In genomic region chr3:189304465-189305341, GRCh38 we compare ENCODE assay signal across 9 cellular contexts.
DNase-seq lines count a peak whose midpoint lies in the region; ATAC-seq and TF ChIP-seq lines count a peak whose summit lies in the region.
"Had no signal": no experiment of that assay in that cellular context is flagged by ENCODE, and none has a peak within 500 bp of the region (broad histone marks: within the 10 kb centered on the region; RNA-seq: fewer than 3 reads in every experiment).

No MANE protein-coding gene starts in this region.

- no peaks in the 10 kb centered on the region for H3K9me2 ChIP-seq in Karpas-422 (replicated peaks; ENCODE audit: insufficient read depth, low read length)

- H2AFZ ChIP-seq in Karpas-422 (ENCODE audit: low read length): no peak overlapping the region

- H3K27me3 Mint-ChIP-seq in glutamatergic neuron (ENCODE audit: unreplicated experiment): no peaks in the 10 kb centered on the region

- H3K27me3 ChIP-seq in Panc1 (ENCODE audit: control insufficient read depth, insufficient read depth, low read length): no peaks in the 10 kb centered on the region
- H3K27me3 ChIP-seq in thoracic aorta (replicated peaks; ENCODE audit: insufficient read depth): no peaks in the 10 kb centered on the region
- no peaks in the 10 kb centered on the region for H3K27me3 ChIP-seq in Karpas-422 (ENCODE audit: low read length)

- POLR2A ChIA-PET in HEK293T (lab: Yijun Ruan, JAX): no interaction called here
- POLR2A ChIA-PET in Panc1 (lab: Charles Lee): no interaction called here

- no peaks in the 10 kb centered on the region for H3K79me2 ChIP-seq in Karpas-422 (ENCODE audit: low read length)

- no peaks in the 10 kb centered on the region for H3K9me3 Mint-ChIP-seq in glutamatergic neuron (ENCODE audit: unreplicated experiment)
- H3K9me3 Mint-ChIP-seq: memory B cell had no signal

- ATAC-seq in Panc1 (peak; percentile 92), esophagus mucosa (peak; percentile 75), thoracic aorta (ENCODE audit: insufficient number of reproducible peaks, low FRiP score, low read depth) (peak; percentile 59)

- DNase-seq in HEK293T (ENCODE audit: extremely low spot score) (peak; percentile 19), Panc1 (ENCODE audit: low read depth, low spot score) (peak; percentile 30), thoracic aorta (ENCODE audit: low spot score) (no peak), glutamatergic neuron (no peak), Karpas-422 (no peak)
- DNase-seq in effector CD4-positive, alpha-beta T cell: no peak

- peak overlapping the region; percentile 94 for H3K27ac ChIP-seq in 22Rv1
- H3K27ac ChIP-seq in Panc1 (ENCODE audit: low read length): 0 out of 2 replicates have a peak overlapping the region, but pooled peaks have one; percentile 69
- H3K27ac ChIP-seq in thoracic aorta: peak overlapping the region; percentile 75 to 84
- no peak overlapping the region for H3K27ac ChIP-seq in Karpas-422 (ENCODE audit: low read length)

- H3K36me3 Mint-ChIP-seq in glutamatergic neuron (ENCODE audit: unreplicated experiment): no peaks in the 10 kb centered on the region
- H3K36me3 Mint-ChIP-seq: memory B cell had no signal

- H3K4me2 ChIP-seq in Karpas-422 (ENCODE audit: low read depth, low read length, poor library complexity, severe bottlenecking): no peak overlapping the region

- no peaks in the 10 kb centered on the region for H3K36me3 ChIP-seq in Panc1 (ENCODE audit: control insufficient read depth, insufficient read depth, low read length)
- H3K36me3 ChIP-seq in thoracic aorta: no peaks in the 10 kb centered on the region
- no peaks in the 10 kb centered on the region for H3K36me3 ChIP-seq in Karpas-422 (ENCODE audit: insufficient read depth, low read length)

- H3K4me1 ChIP-seq in Panc1 (ENCODE audit: control insufficient read depth, insufficient read depth, low read length) (peaks cover 15% of the 10 kb centered on the region; the same call in 1 of the 2 replicates), thoracic aorta (ENCODE audit: control insufficient read depth in 1 of 2, low read depth in 2 of 2) (peaks cover 6 to 25% of the 10 kb centered on the region in 2 donors), Karpas-422 (ENCODE audit: low read length) (no peaks in the 10 kb centered on the region)

- in situ Hi-C loops in Panc1 (cut with HindIII; ENCODE audit: low pct_unique_long_range_greater_than_20kb, low sequenced_read_pairs): no loop called here

- CTCF ChIA-PET in HEK293T (lab: Yijun Ruan, JAX) (interaction anchor here (0.9 kb wide), 1 partner anchor 36 kb away, joined by 5 read pairs; no protein-coding TSS in a partner anchor), Panc1 (lab: Charles Lee) (no interaction called here)

- TF ChIP-seq CTCF in 22Rv1 (IDR thresholded peaks at IDR 0.05) (no peak), Panc1 (IDR thresholded peaks at IDR 0.05) (no peak), thoracic aorta (IDR thresholded peaks at IDR 0.05) (no peak), glutamatergic neuron (IDR thresholded peaks at IDR 0.05; ENCODE audit: partially characterized antibody, unreplicated experiment) (no peak)

- intact Hi-C loops in Panc1 (cut with micrococcal nuclease; ENCODE audit: unreplicated experiment): no loop called here

- no peak overlapping the region for H3K9ac ChIP-seq in Karpas-422 (ENCODE audit: low read length)

- no peaks in the 10 kb centered on the region for H4K20me1 ChIP-seq in Karpas-422 (ENCODE audit: insufficient read depth, low read depth, low read length)

- H3K9me3 ChIP-seq in Panc1 (ENCODE audit: control insufficient read depth, insufficient read depth, low read depth, low read length) (no peaks in the 10 kb centered on the region), thoracic aorta (no peaks in the 10 kb centered on the region), Karpas-422 (ENCODE audit: low read length) (no peaks in the 10 kb centered on the region)

- no peak overlapping the region for H3K4me3 Mint-ChIP-seq in glutamatergic neuron (ENCODE audit: unreplicated experiment)
- H3K4me3 Mint-ChIP-seq: memory B cell had no signal

- peak overlapping the region in 1 of 2 experiments; percentile 25; a peak in 2 of 4 replicates for H3K4me3 ChIP-seq in Panc1 (ENCODE audit: low read depth in 2 of 2, low read length in 2 of 2)
- peak overlapping the region; percentile 46 for H3K4me3 ChIP-seq in thoracic aorta
- no peak overlapping the region for H3K4me3 ChIP-seq in Karpas-422 (ENCODE audit: low read length)

- no peak overlapping the region for H3K27ac Mint-ChIP-seq in glutamatergic neuron (ENCODE audit: unreplicated experiment)
- H3K27ac Mint-ChIP-seq: memory B cell had no signal

- no TSS peak for BruUV-seq in Panc1 (replicated peaks; lab: Mats Ljungman, UMichigan)

- H3K4me1 Mint-ChIP-seq in glutamatergic neuron (ENCODE audit: low read depth, unreplicated experiment): no peaks in the 10 kb centered on the region
- H3K4me1 Mint-ChIP-seq: memory B cell had no signal

TF ChIP-seq in HEK293T, 16 proteins besides CTCF, POLR2A, EP300 and RAD21:
- no peak for TF ChIP-seq FOXM1 (IDR thresholded peaks at IDR 0.05; ENCODE audit: borderline replicate concordance)
- no peak for TF ChIP-seq ZNF384 (IDR thresholded peaks at IDR 0.05)
- TF ChIP-seq L3MBTL2 (conservative IDR thresholded peaks at IDR 0.05): no peak
- TF ChIP-seq NFRKB (IDR thresholded peaks at IDR 0.05): no peak
- TF ChIP-seq ELF4 (IDR thresholded peaks at IDR 0.05): no peak
- TF ChIP-seq FOXA1 (IDR thresholded peaks at IDR 0.05): no peak
- no peak for TF ChIP-seq PKNOX1 (IDR thresholded peaks at IDR 0.05)
- no peak for TF ChIP-seq SP1 (IDR thresholded peaks at IDR 0.05)
- TF ChIP-seq BHLHE40 (IDR thresholded peaks at IDR 0.05; ENCODE audit: borderline replicate concordance): no peak
- TF ChIP-seq CTBP1 (IDR thresholded peaks at IDR 0.05; ENCODE audit: borderline replicate concordance): no peak

Comparison
In these comparisons a context has a peak if more than half of its experiments do, and no peak if none do; other contexts are left out.
1. DNase-seq: peak in HEK293T (single experiment) and Panc1 (single experiment); none in thoracic aorta (single experiment), glutamatergic neuron (single experiment), Karpas-422 (single experiment) and effector CD4-positive, alpha-beta T cell (single experiment).
2. Peak in every context shown above with its lines, with median percentiles within 50 percentile points of each other: ATAC-seq.